Comparison of ENCODE assay signal across 1 cellular context in genomic region chr16:67862623-67863583, GRCh38.
TF ChIP-seq lines count a peak whose summit lies in the region.

No MANE protein-coding gene starts in this region.

TF ChIP-seq in HEK293, 187 proteins besides CTCF, POLR2A, EP300 and RAD21 (continued from another document):
- TF ChIP-seq PRDM10 (tag by site-specific recombination; IDR thresholded peaks at IDR 0.05) (peak; percentile 28; the same call in 1 of the 2 replicates), ZNF580 (tag by site-specific recombination; IDR thresholded peaks at IDR 0.05) (no peak)
